Comparison of ENCODE assay signal across 10 cellular contexts in genomic region chr3:195549931-195550519, GRCh38. TPM values are rescaled to one million over a fixed set of nuclear protein-coding genes. Genes with fewer than 3 reads are reported as not detected.
DNase-seq lines count a peak whose midpoint lies in the region; ATAC-seq, FAIRE-seq and TF ChIP-seq lines count a peak whose summit lies in the region.
"Had no signal": no experiment of that assay in that cellular context is flagged by ENCODE, and none has a peak within 500 bp of the region (broad histone marks: within the 10 kb centered on the region; RNA-seq: fewer than 3 reads in every experiment).

No MANE protein-coding gene starts in this region.

- H3K4me3 ChIP-seq in CD8-positive, alpha-beta T cell (ENCODE audit: low read depth, low read length), result peak overlapping the region; percentile 56
- H3K4me3 ChIP-seq: ascending aorta had no signal

- peak; percentile 78 for ATAC-seq in CD8-positive, alpha-beta T cell
- peak; percentile 70 for ATAC-seq in HG02642 (IDR thresholded peaks at IDR 0.05; ENCODE audit: poor library complexity, unreplicated experiment)

- no peaks in the 10 kb centered on the region for H3K36me3 Mint-ChIP-seq in CD8-positive, alpha-beta T cell
- no peaks in the 10 kb centered on the region for H3K36me3 Mint-ChIP-seq in endothelial cell (ENCODE audit: low read depth, unreplicated experiment)

- no peaks in the 10 kb centered on the region for H3K9me3 Mint-ChIP-seq in CD8-positive, alpha-beta T cell
- no peaks in the 10 kb centered on the region for H3K9me3 Mint-ChIP-seq in endothelial cell (ENCODE audit: unreplicated experiment)

- peak; percentile 66 to 93 (median 78) for DNase-seq in CD8-positive, alpha-beta T cell
- DNase-seq in activated CD4-positive, alpha-beta T cell treated with anti-CD3 and anti-CD28 coated beads for 24 hours (ENCODE audit: low read depth in 2 of 2), result peak; percentile 41 to 44
- DNase-seq in endothelial cell (ENCODE audit: low spot score) (no peak), frontal cortex (ENCODE audit: low spot score in 2 of 2) (no peak), SHP77 (lab: John Stamatoyannopoulos, UW) (no peak), ureter (ENCODE audit: low spot score) (no peak)
- DNase-seq in stimulated activated CD8-positive, alpha-beta memory T cell treated with anti-CD3 and anti-CD28 coated beads, Interleukin-4, amount 100 ng/mL, for 48 hours, result peak; percentile 82

- H3K27ac Mint-ChIP-seq in CD8-positive, alpha-beta T cell, result peak overlapping the region; percentile 97
- H3K27ac Mint-ChIP-seq in endothelial cell (ENCODE audit: unreplicated experiment), result peak overlapping the region; percentile 73

- no peaks in the 10 kb centered on the region for H3K27me3 Mint-ChIP-seq in CD8-positive, alpha-beta T cell (ENCODE audit: low read depth)
- H3K27me3 Mint-ChIP-seq in endothelial cell (ENCODE audit: unreplicated experiment), result peaks cover 2% of the 10 kb centered on the region

- peaks cover 77% of the 10 kb centered on the region for H3K4me1 ChIP-seq in CD8-positive, alpha-beta T cell (ENCODE audit: insufficient read depth, low read length)

- no peaks in the 10 kb centered on the region for H3K9me3 ChIP-seq in CD8-positive, alpha-beta T cell (ENCODE audit: low read length)
- H3K9me3 ChIP-seq: ascending aorta had no signal

- H3K4me3 Mint-ChIP-seq in CD8-positive, alpha-beta T cell, result peak overlapping the region; percentile 82
- no peak overlapping the region for H3K4me3 Mint-ChIP-seq in endothelial cell (ENCODE audit: unreplicated experiment)

- H3K36me3 ChIP-seq in CD8-positive, alpha-beta T cell (ENCODE audit: insufficient read depth, low read length), result no peaks in the 10 kb centered on the region
- H3K36me3 ChIP-seq: ascending aorta had no signal

- intact Hi-C loops in CD8-positive, alpha-beta T cell (cut with DNase I, micrococcal nuclease), result loop anchor here (1.0 to 10.0 kb wide), 6 partner anchors 8 to 1065 kb away; partner anchors contain the start of gene ATP13A3 (in 1 of the 2)

- TF ChIP-seq CTCF in CD8-positive, alpha-beta T cell (IDR thresholded peaks at IDR 0.05), result no peak
- no peak for TF ChIP-seq CTCF in endothelial cell (IDR thresholded peaks at IDR 0.05; ENCODE audit: unreplicated experiment)

- FAIRE-seq in frontal cortex (lab: Jason Lieb, UNC), result no peak

- H3K27ac ChIP-seq in CD8-positive, alpha-beta T cell (ENCODE audit: low read depth, low read length), result peak overlapping the region; percentile 87
- H3K27ac ChIP-seq: ascending aorta had no signal

- peaks cover 82% of the 10 kb centered on the region for H3K4me1 Mint-ChIP-seq in CD8-positive, alpha-beta T cell (ENCODE audit: low read depth)
- H3K4me1 Mint-ChIP-seq in endothelial cell (ENCODE audit: unreplicated experiment), result peaks cover 17% of the 10 kb centered on the region

- CTCF ChIA-PET in CD8-positive, alpha-beta T cell (lab: Charles Lee), result interaction anchor here (0.9 to 4.0 kb wide), 10 partner anchors 8 to 867 kb away, joined by 3 to 18 read pairs (median 5); partner anchors contain the start of genes APOD, PPP1R2 and XXYLT1

- no peaks in the 10 kb centered on the region for H3K27me3 ChIP-seq in CD8-positive, alpha-beta T cell (ENCODE audit: insufficient read depth, low read length)
- H3K27me3 ChIP-seq: ascending aorta had no signal

- POLR2A ChIA-PET in CD8-positive, alpha-beta T cell (lab: Charles Lee), result interaction anchor here (0.6 to 2.8 kb wide), 15 partner anchors 8 to 358 kb away, joined by 3 to 31 read pairs (median 4); partner anchors contain the start of genes PPP1R2, TNK2 and XXYLT1

RNA-seq across cellular contexts. Expression of gene PPP1R2, which starts 6.9 kb away (rescaled TPM):
- total RNA-seq in CD8-positive, alpha-beta T cell, result 100 to 1,000 TPM; 160 to 166 TPM
- total RNA-seq in endothelial cell (ENCODE audit: unreplicated experiment), result 29.7 TPM
- total RNA-seq in frontal cortex, result 181 TPM
- 52.2 TPM for total RNA-seq in ureter

RNA-seq across cellular contexts. Expression of gene APOD, which starts 33.7 kb away (rescaled TPM):
- total RNA-seq in CD8-positive, alpha-beta T cell, result not detected
- total RNA-seq in endothelial cell (ENCODE audit: unreplicated experiment), result 5.0 TPM
- total RNA-seq in frontal cortex, result 2.9 TPM
- 60.0 TPM for total RNA-seq in ureter
- total RNA-seq: renal cortical epithelial cell had no signal

Comparison
In these comparisons a context has a peak if more than half of its experiments do, and no peak if none do; other contexts are left out.
1. DNase-seq: peak in CD8-positive, alpha-beta T cell (7 of 7), activated CD4-positive, alpha-beta T cell treated with anti-CD3 and anti-CD28 coated beads for 24 hours (2 of 2) and stimulated activated CD8-positive, alpha-beta memory T cell treated with anti-CD3 and anti-CD28 coated beads, Interleukin-4, amount 100 ng/mL, for 48 hours (single experiment); none in endothelial cell (single experiment), frontal cortex (0 of 2), SHP77 (0 of 2) and ureter (single experiment).
2. RNA of gene APOD, which starts 33.7 kb away (total RNA-seq): 60.0 TPM in ureter (single experiment); 5.0 TPM in endothelial cell (single experiment), 2.9 TPM in frontal cortex (single experiment) and not detected in CD8-positive, alpha-beta T cell; every median in the first group is over 10 times any median in the second.